8 cellular contexts compared by ENCODE assay signal in the genomic region with DNA sequence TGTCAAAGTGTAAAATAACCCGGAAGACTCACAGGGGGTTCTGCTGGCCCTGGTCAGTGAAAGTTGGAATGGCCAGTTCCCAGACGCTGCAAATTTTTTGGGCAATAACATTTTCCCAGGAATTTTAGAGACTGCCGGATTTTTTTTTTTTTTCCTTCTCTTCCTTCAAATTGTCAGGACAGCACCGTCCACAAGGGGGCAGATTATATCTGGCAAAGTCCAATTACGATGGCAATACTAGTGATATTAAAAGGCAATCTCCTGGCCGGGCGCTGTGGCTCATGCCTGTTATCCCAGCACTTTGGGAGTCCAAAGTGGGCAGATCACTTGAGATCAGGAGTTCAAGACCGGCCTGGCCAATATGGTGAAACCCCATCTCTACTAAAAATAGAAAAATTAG. TPM values are rescaled to one million over a fixed set of nuclear protein-coding genes. Genes with fewer than 3 reads are reported as not detected.
DNase-seq lines count a peak whose midpoint lies in the region; ATAC-seq and TF ChIP-seq lines count a peak whose summit lies in the region.

No MANE protein-coding gene starts in this region.

- no peaks in the 10 kb centered on the region for H3K4me1 Mint-ChIP-seq in CD4-positive, alpha-beta T cell (ENCODE audit: low read depth)
- H3K4me1 Mint-ChIP-seq in GM23338 (no peaks in the 10 kb centered on the region), brain (no peaks in the 10 kb centered on the region)

- H3K9ac ChIP-seq in OCI-LY3 (ENCODE audit: low read length), result no peak overlapping the region

- peak in 6 of 10 experiments; percentile 15 to 23 (median 18) for DNase-seq in CD4-positive, alpha-beta T cell
- peak; percentile 63 for DNase-seq in GM23338 (ENCODE audit: low spot score)
- peak; percentile 53 to 80 for DNase-seq in left colon
- DNase-seq in superior temporal gyrus (ENCODE audit: extremely low spot score), result peak; percentile 60

- no peaks in the 10 kb centered on the region for H3K9me3 ChIP-seq in CD4-positive, alpha-beta T cell (ENCODE audit: control insufficient read depth, low read length)
- no peaks in the 10 kb centered on the region for H3K9me3 ChIP-seq in OCI-LY3 (ENCODE audit: insufficient read depth, low read length)

- no peaks in the 10 kb centered on the region for H3K36me3 ChIP-seq in GM23338 (ENCODE audit: insufficient read depth)
- no peaks in the 10 kb centered on the region for H3K36me3 ChIP-seq in OCI-LY3 (replicated peaks; ENCODE audit: low read depth, low read length)

- H3K27ac ChIP-seq in CD4-positive, alpha-beta T cell (ENCODE audit: low read depth, low read length), result no peak overlapping the region
- H3K27ac ChIP-seq in GM23338 (ENCODE audit: low read depth) (no peak overlapping the region), OCI-LY3 (ENCODE audit: low read length) (no peak overlapping the region)

- intact Hi-C loops in CD4-positive, alpha-beta T cell (cut with DNase I, micrococcal nuclease), result no loop called here
- intact Hi-C loops in left colon (cut with DNase I, micrococcal nuclease), result no loop called here

- no peaks in the 10 kb centered on the region for H3F3A ChIP-seq in GM23338 (replicated peaks; ENCODE audit: low read depth)

- H3K79me2 ChIP-seq in GM23338 (replicated peaks; ENCODE audit: insufficient read depth) (no peaks in the 10 kb centered on the region), OCI-LY3 (ENCODE audit: low read length) (no peaks in the 10 kb centered on the region)

- no peaks in the 10 kb centered on the region for H3K36me3 Mint-ChIP-seq in CD4-positive, alpha-beta T cell (ENCODE audit: low read depth)
- H3K36me3 Mint-ChIP-seq in GM23338 (ENCODE audit: low read depth) (no peaks in the 10 kb centered on the region), brain (no peaks in the 10 kb centered on the region)

- no peaks in the 10 kb centered on the region for H3K27me3 ChIP-seq in CD4-positive, alpha-beta T cell (ENCODE audit: control insufficient read depth, insufficient read depth, low read length)
- no peaks in the 10 kb centered on the region for H3K27me3 ChIP-seq in GM23338 (ENCODE audit: insufficient read depth)
- H3K27me3 ChIP-seq in OCI-LY3 (ENCODE audit: low read depth, low read length), result no peaks in the 10 kb centered on the region

- no peak overlapping the region for H3K4me3 ChIP-seq in GM23338
- H3K4me3 ChIP-seq in OCI-LY3 (ENCODE audit: low read length), result no peak overlapping the region

- H3K27ac Mint-ChIP-seq in CD4-positive, alpha-beta T cell, result no peak overlapping the region
- H3K27ac Mint-ChIP-seq in GM23338 (no peak overlapping the region), brain (no peak overlapping the region)

- H3K27me3 Mint-ChIP-seq in CD4-positive, alpha-beta T cell, result no peaks in the 10 kb centered on the region
- no peaks in the 10 kb centered on the region for H3K27me3 Mint-ChIP-seq in GM23338 (ENCODE audit: insufficient read depth, low read depth, poor library complexity)
- H3K27me3 Mint-ChIP-seq in brain, result peaks cover 6% of the 10 kb centered on the region

- H4K20me1 ChIP-seq in GM23338 (replicated peaks; ENCODE audit: insufficient read depth), result no peaks in the 10 kb centered on the region
- H4K20me1 ChIP-seq in OCI-LY3 (ENCODE audit: insufficient read depth, low read length), result no peaks in the 10 kb centered on the region

- H2AFZ ChIP-seq in GM23338, result no peak overlapping the region
- H2AFZ ChIP-seq in OCI-LY3 (ENCODE audit: low read depth, low read length), result no peak overlapping the region

- CTCF ChIA-PET in CD4-positive, alpha-beta T cell (lab: Charles Lee), result interaction anchor here (1.7 kb wide), 1 partner anchor 11 kb away, joined by 3 read pairs; no protein-coding TSS in a partner anchor

- no peak overlapping the region for H3K4me2 ChIP-seq in GM23338
- H3K4me2 ChIP-seq in OCI-LY3 (ENCODE audit: low read length), result no peak overlapping the region

- POLR2A ChIA-PET in CD4-positive, alpha-beta T cell (lab: Charles Lee), result no interaction called here

- no peaks in the 10 kb centered on the region for H3K4me1 ChIP-seq in GM23338 (ENCODE audit: insufficient read depth)
- H3K4me1 ChIP-seq in OCI-LY3 (ENCODE audit: low read length), result no peaks in the 10 kb centered on the region

- no peaks in the 10 kb centered on the region for H3K9me2 ChIP-seq in GM23338 (ENCODE audit: insufficient read depth)

- H3K9me3 Mint-ChIP-seq in CD4-positive, alpha-beta T cell, result no peaks in the 10 kb centered on the region
- H3K9me3 Mint-ChIP-seq in GM23338, result no peaks in the 10 kb centered on the region; the same call in 2 of the 3 replicates
- H3K9me3 Mint-ChIP-seq in brain, result peaks cover 0 to 11% (median 0%) of the 10 kb centered on the region in 5 experiments

- ATAC-seq in CD4-positive, alpha-beta T cell (ENCODE audit: poor library complexity), result peak; percentile 44
- ATAC-seq in GM23338, result no peak; the same call in 2 of the 3 replicates
- peak; percentile 67 for ATAC-seq in left colon
- ATAC-seq in HG03342 (IDR thresholded peaks at IDR 0.05; ENCODE audit: unreplicated experiment), result no peak
- no peak for ATAC-seq in GM18858 (IDR thresholded peaks at IDR 0.05; ENCODE audit: unreplicated experiment)

- peak; percentile 65 for TF ChIP-seq CTCF in CD4-positive, alpha-beta T cell (IDR thresholded peaks at IDR 0.05)
- TF ChIP-seq CTCF in GM23338 (conservative IDR thresholded peaks at IDR 0.05; ENCODE audit: low read depth in 2 of 2) (peak; percentile 57 to 60), OCI-LY3 (IDR thresholded peaks at IDR 0.05; ENCODE audit: low read depth, low read length) (peak; percentile 59), brain (conservative IDR thresholded peaks at IDR 0.05) (peak; percentile 54 to 58)

- H3K4me3 Mint-ChIP-seq in CD4-positive, alpha-beta T cell, result no peak overlapping the region
- H3K4me3 Mint-ChIP-seq in GM23338 (no peak overlapping the region), brain (no peak overlapping the region)

TF ChIP-seq in GM23338, 12 proteins besides CTCF, POLR2A, EP300 and RAD21 (continues in another document):
- TF ChIP-seq EZH2 (IDR thresholded peaks at IDR 0.05; ENCODE audit: low read depth, unreplicated experiment) (no peak), STAT1 (IDR thresholded peaks at IDR 0.05; ENCODE audit: unreplicated experiment) (no peak), REST (IDR thresholded peaks at IDR 0.05; ENCODE audit: unreplicated experiment) (no peak)

RNA-seq across cellular contexts. Expression of gene SLC25A5, which starts 20.5 kb away (rescaled TPM):
- total RNA-seq in CD4-positive, alpha-beta T cell, result 100 to 1,000 TPM; 160 to 161 TPM
- total RNA-seq in GM23338 (2014; rRNA removed; shearing (Covaris generic)), result 379 and 451 TPM in 2 replicates
- 325 and 348 TPM in 2 replicates for polyA plus RNA-seq in GM23338 (2016; fragmentation: Nextera tagmentation; extraction: Ambion mirVana)
- 378 TPM for polyA plus RNA-seq in brain (ENCODE audit: insufficient read depth, low read depth, low replicate concordance)
- total RNA-seq in left colon, result 1,000 to 10,000 TPM; 1,116 to 1,323 TPM

Comparison
In these comparisons a context has a peak if more than half of its experiments do, and no peak if none do; other contexts are left out.
1. ATAC-seq: peak in CD4-positive, alpha-beta T cell (single experiment) and left colon (single experiment); none in GM23338 (single experiment), HG03342 (single experiment) and GM18858 (single experiment).
2. Peak in every context shown above with its lines, with median percentiles within 50 percentile points of each other: DNase-seq and CTCF ChIP-seq.